In the genomic region with DNA sequence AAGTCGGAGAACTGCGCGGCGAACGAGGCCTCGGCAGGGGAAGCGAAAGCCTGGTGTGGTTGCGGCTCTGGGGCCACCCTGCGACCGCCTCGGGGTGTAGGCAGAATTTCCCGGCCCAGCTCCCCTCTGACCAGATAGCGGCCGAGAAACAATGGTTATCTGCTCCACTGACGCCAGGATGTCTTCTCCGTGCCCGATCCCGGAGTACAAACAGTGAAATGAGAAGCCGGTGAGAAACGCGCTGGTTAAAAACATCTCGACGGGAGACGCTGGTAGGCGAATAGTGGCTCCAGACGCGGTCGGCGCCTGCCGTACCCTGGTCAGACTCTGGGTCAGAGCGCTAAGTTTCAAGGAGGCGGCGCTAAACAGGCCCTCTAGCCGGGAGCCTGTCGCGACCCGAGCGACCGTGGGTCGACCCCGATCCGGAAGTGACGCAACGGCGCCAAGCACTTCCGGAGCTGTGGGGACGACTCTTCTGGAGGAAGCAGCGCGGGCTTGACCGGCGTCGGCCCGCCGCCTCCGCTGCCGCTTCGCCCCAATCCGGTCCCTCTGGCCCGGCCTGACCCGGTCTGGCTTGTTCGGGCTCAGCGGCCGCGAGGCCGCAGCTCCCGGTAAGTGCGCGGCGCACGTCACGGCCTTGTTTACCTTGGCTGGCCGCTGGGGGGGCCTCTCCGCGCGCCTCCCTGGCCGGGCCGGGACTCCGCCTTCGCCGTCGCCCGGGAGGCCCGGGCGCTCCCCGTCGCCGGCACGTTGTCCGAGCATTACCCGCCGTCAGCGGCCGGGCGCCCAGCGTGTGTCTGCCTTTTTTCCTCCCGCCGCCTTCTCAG, we compare ENCODE assay signal across 8 cellular contexts. TPM values are rescaled to one million over a fixed set of nuclear protein-coding genes. Genes with fewer than 3 reads are reported as not detected.
DNase-seq lines count a peak whose midpoint lies in the region; FAIRE-seq and TF ChIP-seq lines count a peak whose summit lies in the region.

A gene (plus strand): TSS at position 455 of the 827 bp plus-strand sequence. CDS start 8,717 bp downstream, outside the sequence.

- H3K27me3 ChIP-seq in Loucy (ENCODE audit: insufficient read depth, low read length, poor library complexity, severe bottlenecking), result no peaks in the 10 kb centered on the region

- CTCF ChIA-PET in activated naive CD4-positive, alpha-beta T cell treated with anti-CD3 and anti-CD28 coated beads, Interleukin-2, amount 10 ng/mL, durations not matched to agents 7 days and 5 days (lab: Charles Lee), result interaction anchor here (0.7 to 2.7 kb wide), 10 partner anchors 10 to 518 kb away, joined by 3 to 16 read pairs (median 3); a partner anchor contains a TSS

- H3K4me3 ChIP-seq in Loucy (ENCODE audit: low read length, poor library complexity, severe bottlenecking), result peak within 1 kb of the TSS; percentile 89

- peak within 1 kb of the TSS; percentile 82 for H3K27ac ChIP-seq in temporal lobe (ENCODE audit: low read depth, low read length)

- peak within 1 kb of the TSS; percentile 80 for H3K4me2 ChIP-seq in Loucy (ENCODE audit: low read depth, low read length, poor library complexity, severe bottlenecking)

- DNase-seq in GDM1 (lab: John Stamatoyannopoulos, UW) (peak; percentile 89), H54 (ENCODE audit: insufficient read length, low spot score) (peak; percentile 95), SK-N-DZ (ENCODE audit: low spot score) (peak; percentile 92), germinal center (ENCODE audit: low spot score) (peak; percentile 96), occipital lobe (lab: John Stamatoyannopoulos, UW) (peak; percentile 86)
- peak; percentile 91 for DNase-seq in activated naive CD4-positive, alpha-beta T cell treated with anti-CD3 and anti-CD28 coated beads, Interleukin-2, amount 10 ng/mL, durations not matched to agents 7 days and 5 days

- TF ChIP-seq CTCF in Loucy (conservative IDR thresholded peaks at IDR 0.05; ENCODE audit: low read length), result peak; percentile 14; the same call in 1 of the 2 replicates

- H3K79me2 ChIP-seq in Loucy (ENCODE audit: insufficient read depth, low read length), result peaks cover 46% of the 10 kb centered on the region

- no peaks in the 10 kb centered on the region for H3K9me3 ChIP-seq in Loucy (ENCODE audit: insufficient read depth, low read depth, low read length)

- peak within 1 kb of the TSS; percentile 95 for H3K4me3 Mint-ChIP-seq in activated naive CD4-positive, alpha-beta T cell treated with anti-CD3 and anti-CD28 coated beads, Interleukin-2, amount 10 ng/mL, durations not matched to agents 7 days and 5 days

- H3K36me3 ChIP-seq in Loucy (ENCODE audit: insufficient read depth, low read length), result no peaks in the 10 kb centered on the region

- H3K36me3 Mint-ChIP-seq in activated naive CD4-positive, alpha-beta T cell treated with anti-CD3 and anti-CD28 coated beads, Interleukin-2, amount 10 ng/mL, durations not matched to agents 7 days and 5 days, result peaks cover 17% of the 10 kb centered on the region

- FAIRE-seq in H54 (lab: Jason Lieb, UNC), result peak; percentile 36

- H3K9ac ChIP-seq in Loucy (ENCODE audit: low read depth, low read length, poor library complexity, severe bottlenecking), result peak within 1 kb of the TSS; percentile 79

- H2AFZ ChIP-seq in Loucy (ENCODE audit: low read length), result peak within 1 kb of the TSS; percentile 98

- H3K27ac Mint-ChIP-seq in activated naive CD4-positive, alpha-beta T cell treated with anti-CD3 and anti-CD28 coated beads, Interleukin-2, amount 10 ng/mL, durations not matched to agents 7 days and 5 days, result peak within 1 kb of the TSS; percentile 100

- peaks cover 18% of the 10 kb centered on the region for H3K4me1 ChIP-seq in Loucy (ENCODE audit: insufficient read depth, low read length, poor library complexity, severe bottlenecking)

- 0 out of 2 replicates have a peak, but pooled peaks cover 3% of the 10 kb centered on the region for H3F3A ChIP-seq in Loucy (ENCODE audit: low read depth)

- peaks cover 3% of the 10 kb centered on the region for H3K27me3 Mint-ChIP-seq in activated naive CD4-positive, alpha-beta T cell treated with anti-CD3 and anti-CD28 coated beads, Interleukin-2, amount 10 ng/mL, durations not matched to agents 7 days and 5 days

- peaks cover 29% of the 10 kb centered on the region for H4K20me1 ChIP-seq in Loucy (ENCODE audit: insufficient read depth, low read length, poor library complexity, severe bottlenecking)

- peaks cover 34% of the 10 kb centered on the region for H3K4me1 Mint-ChIP-seq in activated naive CD4-positive, alpha-beta T cell treated with anti-CD3 and anti-CD28 coated beads, Interleukin-2, amount 10 ng/mL, durations not matched to agents 7 days and 5 days

- no peaks in the 10 kb centered on the region for H3K9me3 Mint-ChIP-seq in activated naive CD4-positive, alpha-beta T cell treated with anti-CD3 and anti-CD28 coated beads, Interleukin-2, amount 10 ng/mL, durations not matched to agents 7 days and 5 days

- no peaks in the 10 kb centered on the region for H3K9me2 ChIP-seq in Loucy (replicated peaks; ENCODE audit: low read depth, low read length)

- TF ChIP-seq POLR2A in H54 (IDR thresholded peaks at IDR 0.05; ENCODE audit: low read depth, low read length), result peak; percentile 92

RNA-seq across cellular contexts. Expression of the gene that starts here (rescaled TPM):
- 61.1 and 82.5 TPM in 2 replicates for polyA plus RNA-seq in SK-N-DZ (2014; cell fraction: cytosol; rRNA removed)
- polyA plus RNA-seq in SK-N-DZ (2014; cell fraction: nucleus; rRNA removed), result 47.5 and 53.4 TPM in 2 replicates
- total RNA-seq in occipital lobe (82.0 TPM), temporal lobe (63.7 TPM)

Comparison
In these comparisons a context has a peak if more than half of its experiments do, and no peak if none do; other contexts are left out.
1. Peak in every context shown above with its lines: DNase-seq, H3K4me3 ChIP-seq and H3K27ac ChIP-seq.